Comparison of ENCODE assay signal across 1 cellular context in genomic region chr2:36568533-36569246, GRCh38.
A peak's percentile ranks its signal among the peaks of the same experiment; 100 is the strongest.
TF ChIP-seq lines count a peak whose summit lies in the region.

No MANE protein-coding gene starts in this region.

TF ChIP-seq in SK-N-SH, 30 proteins besides CTCF, POLR2A, EP300 and RAD21 (continued from another document):
- TF ChIP-seq, protein P1, sequence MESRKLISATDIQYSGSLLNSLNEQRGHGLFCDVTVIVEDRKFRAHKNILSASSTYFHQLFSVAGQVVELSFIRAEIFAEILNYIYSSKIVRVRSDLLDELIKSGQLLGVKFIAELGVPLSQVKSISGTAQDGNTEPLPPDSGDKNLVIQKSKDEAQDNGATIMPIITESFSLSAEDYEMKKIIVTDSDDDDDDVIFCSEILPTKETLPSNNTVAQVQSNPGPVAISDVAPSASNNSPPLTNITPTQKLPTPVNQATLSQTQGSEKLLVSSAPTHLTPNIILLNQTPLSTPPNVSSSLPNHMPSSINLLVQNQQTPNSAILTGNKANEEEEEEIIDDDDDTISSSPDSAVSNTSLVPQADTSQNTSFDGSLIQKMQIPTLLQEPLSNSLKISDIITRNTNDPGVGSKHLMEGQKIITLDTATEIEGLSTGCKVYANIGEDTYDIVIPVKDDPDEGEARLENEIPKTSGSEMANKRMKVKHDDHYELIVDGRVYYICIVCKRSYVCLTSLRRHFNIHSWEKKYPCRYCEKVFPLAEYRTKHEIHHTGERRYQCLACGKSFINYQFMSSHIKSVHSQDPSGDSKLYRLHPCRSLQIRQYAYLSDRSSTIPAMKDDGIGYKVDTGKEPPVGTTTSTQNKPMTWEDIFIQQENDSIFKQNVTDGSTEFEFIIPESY (IDR thresholded peaks at IDR 0.05; ENCODE audit: borderline replicate concordance, low read depth), result no peak
- TF ChIP-seq POLR2AphosphoS5 (IDR thresholded peaks at IDR 0.05; ENCODE audit: low read depth, low read length), result peak; percentile 28; the same call in 1 of the 2 replicates
- peak; percentile 58 for TF ChIP-seq TCF12 (IDR thresholded peaks at IDR 0.05)
- TF ChIP-seq NFIC (IDR thresholded peaks at IDR 0.05; ENCODE audit: borderline replicate concordance), result peak; percentile 49; the same call in 1 of the 2 replicates
- no peak for TF ChIP-seq CHD2 (IDR thresholded peaks at IDR 0.05; ENCODE audit: low read length, partially characterized antibody)
- TF ChIP-seq, protein P2, sequence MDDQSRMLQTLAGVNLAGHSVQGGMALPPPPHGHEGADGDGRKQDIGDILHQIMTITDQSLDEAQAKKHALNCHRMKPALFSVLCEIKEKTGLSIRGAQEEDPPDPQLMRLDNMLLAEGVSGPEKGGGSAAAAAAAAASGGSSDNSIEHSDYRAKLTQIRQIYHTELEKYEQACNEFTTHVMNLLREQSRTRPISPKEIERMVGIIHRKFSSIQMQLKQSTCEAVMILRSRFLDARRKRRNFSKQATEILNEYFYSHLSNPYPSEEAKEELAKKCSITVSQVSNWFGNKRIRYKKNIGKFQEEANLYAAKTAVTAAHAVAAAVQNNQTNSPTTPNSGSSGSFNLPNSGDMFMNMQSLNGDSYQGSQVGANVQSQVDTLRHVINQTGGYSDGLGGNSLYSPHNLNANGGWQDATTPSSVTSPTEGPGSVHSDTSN (IDR thresholded peaks at IDR 0.05), result peak; percentile 32; the same call in 1 of the 2 replicates
- TF ChIP-seq RCOR1 (IDR thresholded peaks at IDR 0.05; ENCODE audit: low read length), result no peak
- no peak for TF ChIP-seq EZH2phosphoT487 (IDR thresholded peaks at IDR 0.05; ENCODE audit: borderline replicate concordance, low read depth)
- TF ChIP-seq TAF1 (IDR thresholded peaks at IDR 0.05; ENCODE audit: borderline replicate concordance, low read depth, low read length), result peak; percentile 30; the same call in 1 of the 2 replicates
- no peak for TF ChIP-seq ELF1 (IDR thresholded peaks at IDR 0.05)
- TF ChIP-seq TEAD4 (IDR thresholded peaks at IDR 0.05; ENCODE audit: borderline replicate concordance, insufficient read depth), result peak; percentile 79; the same call in 1 of the 2 replicates
- no peak for TF ChIP-seq YY1 (IDR thresholded peaks at IDR 0.05; ENCODE audit: low read depth)
- peak; percentile 83 for TF ChIP-seq JUND (IDR thresholded peaks at IDR 0.05)
- TF ChIP-seq GATA2 (CRISPR knock-in tag; IDR thresholded peaks at IDR 0.05), result no peak
- peak; percentile 66; the same call in 1 of the 2 replicates for TF ChIP-seq FOSL2 (IDR thresholded peaks at IDR 0.05; ENCODE audit: borderline replicate concordance, low read depth)
- no peak for TF ChIP-seq NRF1 (IDR thresholded peaks at IDR 0.05; ENCODE audit: low read depth, low read length)
- no peak for TF ChIP-seq FOXJ3 (CRISPR knock-in tag; IDR thresholded peaks at IDR 0.05)
- TF ChIP-seq FOXM1 (IDR thresholded peaks at IDR 0.05; ENCODE audit: low read depth), result no peak
- no peak for TF ChIP-seq REST (IDR thresholded peaks at IDR 0.05; ENCODE audit: low read depth, low read length)
- TF ChIP-seq, protein P3, sequence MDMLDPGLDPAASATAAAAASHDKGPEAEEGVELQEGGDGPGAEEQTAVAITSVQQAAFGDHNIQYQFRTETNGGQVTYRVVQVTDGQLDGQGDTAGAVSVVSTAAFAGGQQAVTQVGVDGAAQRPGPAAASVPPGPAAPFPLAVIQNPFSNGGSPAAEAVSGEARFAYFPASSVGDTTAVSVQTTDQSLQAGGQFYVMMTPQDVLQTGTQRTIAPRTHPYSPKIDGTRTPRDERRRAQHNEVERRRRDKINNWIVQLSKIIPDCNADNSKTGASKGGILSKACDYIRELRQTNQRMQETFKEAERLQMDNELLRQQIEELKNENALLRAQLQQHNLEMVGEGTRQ (IDR thresholded peaks at IDR 0.05; ENCODE audit: borderline replicate concordance, low read depth, low read length), result no peak
- no peak for TF ChIP-seq RXRA (IDR thresholded peaks at IDR 0.05; ENCODE audit: borderline replicate concordance, low read depth)
- TF ChIP-seq MEF2A (IDR thresholded peaks at IDR 0.05; ENCODE audit: borderline replicate concordance, low read depth), result no peak
- peak; percentile 59; the same call in 1 of the 2 replicates for TF ChIP-seq MAX (IDR thresholded peaks at IDR 0.05; ENCODE audit: low read depth)
- no peak for TF ChIP-seq MXI1 (IDR thresholded peaks at IDR 0.05; ENCODE audit: low read depth, low read length)
